38 cellular contexts compared by ENCODE assay signal in genomic region chr16:12488371-12488770, GRCh38.
"Had no signal": no experiment of that assay in that cellular context is flagged by ENCODE, and none has a peak within 500 bp of the region (broad histone marks: within the 10 kb centered on the region; RNA-seq: fewer than 3 reads in every experiment).

No MANE protein-coding gene starts in this region.

- H3K4me1 Mint-ChIP-seq: central memory CD8-positive, alpha-beta T cell had no signal

- H3K27ac Mint-ChIP-seq: activated naive CD4-positive, alpha-beta T cell treated with anti-CD3 and anti-CD28 coated beads for 36 hours; activated naive CD4-positive, alpha-beta T cell treated with anti-CD3 and anti-CD28 coated beads, Interleukin-2, amount 10 ng/mL, durations not matched to agents 7 days and 5 days; activated naive CD4-positive, alpha-beta T cell treated with anti-CD3 and anti-CD28 coated beads, Interleukin-2, amount 50 U/mL, for 24 hours; activated naive CD8-positive, alpha-beta T cell; activated naive CD8-positive, alpha-beta T cell treated with anti-CD3 and anti-CD28 coated beads for 36 hours; activated naive CD8-positive, alpha-beta T cell treated with anti-CD3 and anti-CD28 coated beads, Interleukin-2, amount 10 ng/mL, durations not matched to agents 7 days and 5 days; activated naive CD8-positive, alpha-beta T cell treated with anti-CD3 and anti-CD28 coated beads, Interleukin-2, amount 50 U/mL, for 24 hours; activated T-cell treated with anti-CD3 and anti-CD28 coated beads, Interleukin-2, amount 50 U/mL, for 24 hours; activated T-cell treated with anti-CD3 and anti-CD28 coated beads, Interleukin-2, amount 50 U/mL, for 72 hours; activated T-helper 1 cell treated with anti-CD3 and anti-CD28 coated beads, Interleukin-12 subunit alpha, Interleukin-12 subunit beta, Interleukin-2, Interleukin-4 antibody, amounts not matched to agents 30 ng/mL and 10 ng/mL and 1 ng/mL, durations not matched to agents 14 hours and 24 hours and 36 hours; activated T-helper 17 cell treated with anti-CD3 and anti-CD28 coated beads, Interleukin-2, amount 50 U/mL, for 72 hours; activated T-helper 2 cell treated with anti-CD3 and anti-CD28 coated beads, Interferon-gamma antibody, Interleukin-2, Interleukin-4, amounts not matched to agents 10 μg/mL and 5 μg/mL and 100 μg/mL, durations not matched to agents 14 hours and 24 hours and 36 hours had no signal

- H3K27ac ChIP-seq: adrenal gland, ascending aorta, body of pancreas, brain microvascular endothelial cell, breast epithelium, cardiac muscle cell had no signal

- H3K36me3 ChIP-seq: adrenal gland, brain microvascular endothelial cell, breast epithelium, cardiac muscle cell had no signal

- H3K27me3 Mint-ChIP-seq: activated naive CD4-positive, alpha-beta T cell treated with anti-CD3 and anti-CD28 coated beads, Interleukin-2, amount 10 ng/mL, durations not matched to agents 7 days and 5 days; activated naive CD4-positive, alpha-beta T cell treated with anti-CD3 and anti-CD28 coated beads, Interleukin-2, amount 50 U/mL, for 24 hours; activated naive CD8-positive, alpha-beta T cell; activated naive CD8-positive, alpha-beta T cell treated with anti-CD3 and anti-CD28 coated beads for 36 hours; activated naive CD8-positive, alpha-beta T cell treated with anti-CD3 and anti-CD28 coated beads, Interleukin-2, amount 10 ng/mL, durations not matched to agents 7 days and 5 days; activated naive CD8-positive, alpha-beta T cell treated with anti-CD3 and anti-CD28 coated beads, Interleukin-2, amount 50 U/mL, for 24 hours; activated T-cell treated with anti-CD3 and anti-CD28 coated beads, Interleukin-2, amount 50 U/mL, for 24 hours; activated T-helper 17 cell treated with anti-CD3 and anti-CD28 coated beads, Interleukin-2, amount 50 U/mL, for 72 hours; brain; central memory CD8-positive, alpha-beta T cell had no signal

- H3K36me3 Mint-ChIP-seq: activated naive CD8-positive, alpha-beta T cell treated with anti-CD3 and anti-CD28 coated beads, Interleukin-2, amount 10 ng/mL, durations not matched to agents 7 days and 5 days; brain had no signal

- ATAC-seq: activated naive CD4-positive, alpha-beta T cell treated with anti-CD3 and anti-CD28 coated beads, Interleukin-2, amount 50 U/mL, for 72 hours; activated naive CD8-positive, alpha-beta T cell treated with anti-CD3 and anti-CD28 coated beads, Interleukin-2, amount 50 U/mL, for 24 hours; activated T-cell treated with anti-CD3 and anti-CD28 coated beads, Interleukin-2, amount 50 U/mL, for 4 hours; activated T-cell treated with anti-CD3 and anti-CD28 coated beads, Interleukin-2, amount 50 U/mL, for 72 hours; activated T-helper 17 cell treated with anti-CD3 and anti-CD28 coated beads, Interleukin-2, amount 50 U/mL, for 72 hours; body of pancreas had no signal

- H3K9me3 Mint-ChIP-seq: activated naive CD4-positive, alpha-beta T cell treated with anti-CD3 and anti-CD28 coated beads for 36 hours; activated naive CD4-positive, alpha-beta T cell treated with anti-CD3 and anti-CD28 coated beads, Interleukin-2, amount 50 U/mL, for 24 hours; activated naive CD8-positive, alpha-beta T cell treated with anti-CD3 and anti-CD28 coated beads for 36 hours; activated naive CD8-positive, alpha-beta T cell treated with anti-CD3 and anti-CD28 coated beads, Interleukin-2, amount 10 ng/mL, durations not matched to agents 7 days and 5 days; activated naive CD8-positive, alpha-beta T cell treated with anti-CD3 and anti-CD28 coated beads, Interleukin-2, amount 50 U/mL, for 24 hours; activated T-cell treated with anti-CD3 and anti-CD28 coated beads, Interleukin-2, amount 50 U/mL, for 24 hours; activated T-cell treated with anti-CD3 and anti-CD28 coated beads, Interleukin-2, amount 50 U/mL, for 4 hours; activated T-cell treated with anti-CD3 and anti-CD28 coated beads, Interleukin-2, amount 50 U/mL, for 72 hours; activated T-helper 1 cell treated with anti-CD3 and anti-CD28 coated beads, Interleukin-12 subunit alpha, Interleukin-12 subunit beta, Interleukin-2, Interleukin-4 antibody, amounts not matched to agents 30 ng/mL and 10 ng/mL and 1 ng/mL, durations not matched to agents 14 hours and 24 hours and 36 hours; activated T-helper 17 cell treated with anti-CD3 and anti-CD28 coated beads, Interleukin-2, amount 50 U/mL, for 72 hours; central memory CD8-positive, alpha-beta T cell had no signal

- H3K4me1 ChIP-seq: ascending aorta had no signal

- DNase-seq: activated effector memory CD4-positive, alpha-beta T cell treated with anti-CD3 and anti-CD28 coated beads, Interleukin-2, amount 50 U/mL, for 16 hours; activated effector memory CD4-positive, alpha-beta T cell treated with Interleukin-2 at 50 U/mL for 16 hours; activated gamma-delta T cell; activated gamma-delta T cell treated with Interleukin-2 at 50 U/mL for 16 hours; activated naive CD4-positive, alpha-beta T cell; activated naive CD4-positive, alpha-beta T cell treated with anti-CD3 and anti-CD28 coated beads for 36 hours; activated naive CD4-positive, alpha-beta T cell treated with anti-CD3 and anti-CD28 coated beads, Interleukin-2, amount 10 ng/mL, durations not matched to agents 7 days and 5 days; activated naive CD4-positive, alpha-beta T cell treated with anti-CD3 and anti-CD28 coated beads, Interleukin-2, amount 50 U/mL, for 16 hours; activated naive CD4-positive, alpha-beta T cell treated with Interleukin-2 at 50 U/mL for 16 hours; activated naive CD8-positive, alpha-beta T cell treated with anti-CD3 and anti-CD28 coated beads for 36 hours; activated naive CD8-positive, alpha-beta T cell treated with anti-CD3 and anti-CD28 coated beads, Interleukin-2, amount 10 ng/mL, durations not matched to agents 7 days and 5 days; activated naive CD8-positive, alpha-beta T cell treated with anti-CD3 and anti-CD28 coated beads, Interleukin-2, amount 50 U/mL, for 24 hours; activated T-cell treated with anti-CD3 and anti-CD28 coated beads, Interleukin-2, amount 50 U/mL, for 1 hour; activated T-cell treated with anti-CD3 and anti-CD28 coated beads, Interleukin-2, amount 50 U/mL, for 24 hours; activated T-cell treated with anti-CD3 and anti-CD28 coated beads, Interleukin-2, amount 50 U/mL, for 4 hours; activated T-cell treated with anti-CD3 and anti-CD28 coated beads, Interleukin-2, amount 50 U/mL, for 48 hours; activated T-cell treated with anti-CD3 and anti-CD28 coated beads, Interleukin-2, amount 50 U/mL, for 72 hours; adrenal gland; amniotic stem cell; amygdala; anterior cingulate cortex; aorta; body of pancreas; brain microvascular endothelial cell; caudate nucleus; central memory CD4-positive, alpha-beta T cell; cerebellar nuclear complex had no signal

- H3K4me3 ChIP-seq: adrenal gland, ascending aorta, body of pancreas, breast epithelium, cardiac muscle cell had no signal

- H3K27me3 ChIP-seq: adrenal gland, ascending aorta, body of pancreas, brain microvascular endothelial cell, breast epithelium, cardiac muscle cell had no signal

- H3K4me3 Mint-ChIP-seq: activated naive CD4-positive, alpha-beta T cell treated with anti-CD3 and anti-CD28 coated beads for 36 hours; activated naive CD4-positive, alpha-beta T cell treated with anti-CD3 and anti-CD28 coated beads, Interleukin-2, amount 10 ng/mL, durations not matched to agents 7 days and 5 days; activated naive CD4-positive, alpha-beta T cell treated with anti-CD3 and anti-CD28 coated beads, Interleukin-2, amount 50 U/mL, for 24 hours; activated naive CD8-positive, alpha-beta T cell; activated naive CD8-positive, alpha-beta T cell treated with anti-CD3 and anti-CD28 coated beads for 36 hours; activated naive CD8-positive, alpha-beta T cell treated with anti-CD3 and anti-CD28 coated beads, Interleukin-2, amount 10 ng/mL, durations not matched to agents 7 days and 5 days; activated naive CD8-positive, alpha-beta T cell treated with anti-CD3 and anti-CD28 coated beads, Interleukin-2, amount 50 U/mL, for 24 hours; activated T-cell treated with anti-CD3 and anti-CD28 coated beads, Interleukin-2, amount 50 U/mL, for 24 hours; activated T-cell treated with anti-CD3 and anti-CD28 coated beads, Interleukin-2, amount 50 U/mL, for 4 hours; activated T-cell treated with anti-CD3 and anti-CD28 coated beads, Interleukin-2, amount 50 U/mL, for 72 hours; activated T-helper 1 cell treated with anti-CD3 and anti-CD28 coated beads, Interleukin-12 subunit alpha, Interleukin-12 subunit beta, Interleukin-2, Interleukin-4 antibody, amounts not matched to agents 30 ng/mL and 10 ng/mL and 1 ng/mL, durations not matched to agents 14 hours and 24 hours and 36 hours; activated T-helper 17 cell treated with anti-CD3 and anti-CD28 coated beads, Interleukin-2, amount 50 U/mL, for 72 hours; brain; central memory CD8-positive, alpha-beta T cell had no signal

- H3K9me3 ChIP-seq: adrenal gland, ascending aorta, body of pancreas, breast epithelium had no signal
